ENCODE assay signal across 27 cellular contexts in the genomic region with DNA sequence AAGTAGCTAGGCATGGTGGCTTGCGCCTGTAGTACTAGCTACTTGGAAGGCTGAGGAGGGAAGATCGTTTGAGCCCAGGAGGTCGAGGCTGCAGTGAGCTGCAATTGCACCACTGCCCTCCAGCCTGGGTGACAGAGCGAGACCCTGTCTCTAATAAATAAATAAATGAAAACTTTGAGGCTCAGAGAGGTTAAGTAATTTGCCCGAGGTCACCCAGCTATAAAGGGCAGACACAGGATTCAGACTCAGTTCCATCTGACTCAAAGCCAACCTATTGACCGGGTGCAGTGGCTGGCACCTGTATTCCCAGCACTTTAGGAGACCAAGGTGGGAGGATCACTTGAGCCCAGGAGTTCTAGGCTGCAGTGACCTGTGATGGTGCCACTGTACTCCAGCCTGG.
"Had no signal": no experiment of that assay in that cellular context is flagged by ENCODE, and none has a peak within 500 bp of the region (broad histone marks: within the 10 kb centered on the region; RNA-seq: fewer than 3 reads in every experiment).

No MANE protein-coding gene starts in this region.

- H3K27ac ChIP-seq: coronary artery, epithelial cell of prostate, left lung, lower lobe of right lung had no signal

- H3K27ac Mint-ChIP-seq: dendritic cell treated with granulocyte-macrophage colony-stimulating factor and Interleukin-4, amounts not matched to agents 40 ng/mL and 50 ng/mL, for 4 days; effector memory CD8-positive, alpha-beta T cell; endodermal cell had no signal

- FAIRE-seq: colon, endometrium, islet of Langerhans, keratinocyte had no signal

- H3K27me3 ChIP-seq: esophagus squamous epithelium had no signal

- H3K36me3 ChIP-seq: esophagus squamous epithelium, gastrocnemius medialis, heart right ventricle, left lung, lower lobe of right lung had no signal

- ATAC-seq: effector memory CD8-positive, alpha-beta T cell; esophagus mucosa; gastrocnemius medialis; heart right ventricle; left cardiac atrium; left lung; left ventricle myocardium superior; lower lobe of right lung; mucosa of descending colon had no signal

- H3K4me3 ChIP-seq: coronary artery, esophagus squamous epithelium, gastrocnemius medialis, heart right ventricle, left lung, lower lobe of right lung, mucosa of descending colon had no signal

- H3K9me3 ChIP-seq: gastrocnemius medialis had no signal

- DNase-seq: effector CD8-positive, alpha-beta T cell; effector memory CD8-positive, alpha-beta T cell; endodermal cell; erythroblast; esophagus squamous epithelium; foreskin fibroblast; foreskin melanocyte; gastrocnemius medialis; glutamatergic neuron; head of caudate nucleus; heart right ventricle; hippocampal formation; left cardiac atrium; left lung; left ventricle myocardium superior; lower lobe of right lung; mesenchymal stem cell; mucosa of descending colon had no signal

- H3K36me3 Mint-ChIP-seq: mesothelial cell of epicardium had no signal

- H3K4me1 Mint-ChIP-seq: endodermal cell had no signal

- H3K4me1 ChIP-seq: left lung, lower lobe of right lung had no signal

- H3K4me3 Mint-ChIP-seq: dendritic cell treated with granulocyte-macrophage colony-stimulating factor and Interleukin-4, amounts not matched to agents 40 ng/mL and 50 ng/mL, for 4 days; effector memory CD8-positive, alpha-beta T cell; endodermal cell; mesothelial cell of epicardium had no signal
